ENCODE assay signal across 8 cellular contexts in genomic region chr6:35259946-35260626, GRCh38. TPM values are rescaled to one million over a fixed set of nuclear protein-coding genes. Genes with fewer than 3 reads are reported as not detected.
DNase-seq lines count a peak whose midpoint lies in the region; ATAC-seq and TF ChIP-seq lines count a peak whose summit lies in the region.

No MANE protein-coding gene starts in this region.

- H3K4me3 ChIP-seq in IMR-90 (ENCODE audit: insufficient read depth, low read depth, low read length) (peak overlapping the region; percentile 64), astrocyte of the cerebellum (ENCODE audit: low read depth, low read length) (peak overlapping the region; percentile 88), iPS-18a (ENCODE audit: low read length) (peak overlapping the region; percentile 68), skin epidermis (peak overlapping the region; percentile 65 to 94 (median 78))

- no peak for TF ChIP-seq RAD21 in IMR-90 (IDR thresholded peaks at IDR 0.05; ENCODE audit: low read length)

- TF ChIP-seq POLR2A in IMR-90 (IDR thresholded peaks at IDR 0.05; ENCODE audit: low read depth, low read length) = no peak

- peak overlapping the region; percentile 90 for H2AK5ac ChIP-seq in IMR-90 (ENCODE audit: low read depth, low read length)

- peak overlapping the region; percentile 75; the same call in 1 of the 2 replicates for H3K56ac ChIP-seq in IMR-90 (ENCODE audit: extremely low read depth, insufficient read depth, low read length)

- intact Hi-C loops in IMR-90 (cut with micrococcal nuclease) = loop anchor here (1.0 kb wide), 1 partner anchor 28 kb away; no protein-coding TSS in a partner anchor

- TF ChIP-seq CTCF in IMR-90 (conservative IDR thresholded peaks at IDR 0.05; ENCODE audit: low read depth, low read length) (no peak), astrocyte of the cerebellum (IDR thresholded peaks at IDR 0.05; ENCODE audit: low read depth, low read length, missing control alignments) (no peak)

- WGBS in IMR-90 (ENCODE audit: extremely low coverage in 2 of 2, insufficient read length in 1 of 2), 2 experiments = 14% methylated on average over 5 of the region's 23 CpGs; no CpG with 5 or more reads in 1 of the 2 experiments

- peak overlapping the region; percentile 30 for H2BK120ac ChIP-seq in IMR-90 (ENCODE audit: low read depth, low read length)

- ATAC-seq in GM21423 (IDR thresholded peaks at IDR 0.05; ENCODE audit: unreplicated experiment) (peak; percentile 35), IMR-90 (ENCODE audit: low read depth) (peak; percentile 47)

- H2BK15ac ChIP-seq in IMR-90 (ENCODE audit: low read depth, low read length) = peak overlapping the region; percentile 66; the same call in 1 of the 3 replicates

- H3K14ac ChIP-seq in IMR-90 (replicated peaks; ENCODE audit: low read depth, low read length) = peak overlapping the region; percentile 91

- H4K91ac ChIP-seq in IMR-90 (ENCODE audit: insufficient read depth, low read depth, low read length) = peak overlapping the region; percentile 84

- no peaks in the 10 kb centered on the region for H3K36me3 ChIP-seq in IMR-90 (ENCODE audit: control insufficient read depth, insufficient read depth, low read length)
- H3K36me3 ChIP-seq in iPS-18a (ENCODE audit: control insufficient read depth, low read depth, low read length) = no peaks in the 10 kb centered on the region

- peak overlapping the region; percentile 87 to 92 for H4K8ac ChIP-seq in IMR-90 (ENCODE audit: low read depth in 2 of 2, low read length in 2 of 2)

- H3K9me3 ChIP-seq in IMR-90 (ENCODE audit: control insufficient read depth, insufficient read depth, low read length) = no peaks in the 10 kb centered on the region
- no peaks in the 10 kb centered on the region for H3K9me3 ChIP-seq in iPS-18a (ENCODE audit: control insufficient read depth, low read depth, low read length)

- dilution Hi-C loops in IMR-90 (cut with HindIII; ENCODE audit: low sequenced_read_pairs, unreplicated experiment) = no loop called here

- peak overlapping the region; percentile 74 for H4K5ac ChIP-seq in IMR-90 (ENCODE audit: low read depth, low read length)

- H2BK5ac ChIP-seq in IMR-90 (ENCODE audit: low read depth, low read length, poor library complexity, severe bottlenecking) = peak overlapping the region; percentile 59

- peak overlapping the region; percentile 80 for H2AK9ac ChIP-seq in IMR-90 (replicated peaks; ENCODE audit: low read depth, low read length, poor library complexity)

- H3K9ac ChIP-seq in IMR-90 (ENCODE audit: low read depth, low read length) = peak overlapping the region; percentile 51
- peak overlapping the region; percentile 82 for H3K9ac ChIP-seq in iPS-18a (ENCODE audit: low read length)

- H3K4me2 ChIP-seq in IMR-90 (ENCODE audit: low read depth, low read length) = peak overlapping the region; percentile 96

- peak overlapping the region; percentile 86 for H3K4ac ChIP-seq in IMR-90 (ENCODE audit: low read depth, low read length)

- H3K79me1 ChIP-seq in IMR-90 (ENCODE audit: low read depth in 1 of 2, low read length in 2 of 2) = peaks cover 31 to 46% of the 10 kb centered on the region in 2 experiments

- no peak overlapping the region for H2BK20ac ChIP-seq in IMR-90 (ENCODE audit: low read depth, low read length)

- POLR2A ChIA-PET in IMR-90 (lab: Charles Lee; ENCODE audit: unreplicated experiment) = interaction anchor here (0.6 kb wide), 1 partner anchor 443 kb away, joined by 4 read pairs; no protein-coding TSS in a partner anchor

- CTCF ChIA-PET in IMR-90 (lab: Yijun Ruan, JAX) = no interaction called here

- DNase-seq in DMS 273 (lab: John Stamatoyannopoulos, UW; ENCODE audit: unreplicated experiment) (peak; percentile 82), IMR-90 (peak; percentile 16), T-helper 9 cell (peak; percentile 82), astrocyte of the cerebellum (ENCODE audit: low read depth) (no peak), superior temporal gyrus (ENCODE audit: extremely low spot score) (no peak)

- H3K27me3 ChIP-seq in IMR-90 (ENCODE audit: control insufficient read depth, insufficient read depth, low read length) = no peaks in the 10 kb centered on the region
- H3K27me3 ChIP-seq in iPS-18a (ENCODE audit: control insufficient read depth, insufficient read depth, low read length) = no peaks in the 10 kb centered on the region

- peak overlapping the region; percentile 62 for H3K27ac ChIP-seq in IMR-90 (ENCODE audit: insufficient read depth, low read length)
- H3K27ac ChIP-seq in iPS-18a (ENCODE audit: low read length) = peak overlapping the region; percentile 79
- peak overlapping the region; percentile 84 to 99 (median 97) for H3K27ac ChIP-seq in skin epidermis

- peaks cover 9% of the 10 kb centered on the region for H3K9me1 ChIP-seq in IMR-90 (ENCODE audit: insufficient read depth, low read length)

- peak overlapping the region; percentile 37; the same call in 1 of the 2 replicates for H3K18ac ChIP-seq in IMR-90 (ENCODE audit: low read depth, low read length)

- H3K4me1 ChIP-seq in IMR-90 (ENCODE audit: control insufficient read depth, insufficient read depth, low read length) (peaks cover 8% of the 10 kb centered on the region; the same call in 1 of the 2 replicates), iPS-18a (ENCODE audit: control insufficient read depth, low read depth, low read length) (peaks cover 3% of the 10 kb centered on the region)

- no TSS peak for BruUV-seq in IMR-90 (replicated peaks; lab: Mats Ljungman, UMichigan)

- in situ Hi-C loops in IMR-90 (cut with MboI; ENCODE audit: low sequenced_read_pairs) = no loop called here
- in situ Hi-C loops in astrocyte of the cerebellum (cut with HindIII; ENCODE audit: low sequenced_read_pairs) = no loop called here

- H2AFZ ChIP-seq in IMR-90 (replicated peaks; ENCODE audit: low read length, poor library complexity) = peak overlapping the region; percentile 99

- peak overlapping the region; percentile 69; the same call in 1 of the 2 replicates for H3K23ac ChIP-seq in IMR-90 (ENCODE audit: low read depth, low read length)

- no peaks in the 10 kb centered on the region for H4K20me1 ChIP-seq in IMR-90 (ENCODE audit: insufficient read depth, low read length)

TF ChIP-seq in IMR-90, 13 proteins besides CTCF, POLR2A, EP300 and RAD21:
- no peak for TF ChIP-seq FOS (IDR thresholded peaks at IDR 0.05; ENCODE audit: low read depth, low read length)
- no peak for TF ChIP-seq SMC3 (IDR thresholded peaks at IDR 0.05; ENCODE audit: low read depth, low read length)
- TF ChIP-seq USF2 (IDR thresholded peaks at IDR 0.05; ENCODE audit: low read depth, low read length) = no peak
- no peak for TF ChIP-seq MAZ (IDR thresholded peaks at IDR 0.05; ENCODE audit: borderline replicate concordance, low read depth, low read length)
- no peak for TF ChIP-seq CEBPB (IDR thresholded peaks at IDR 0.05; ENCODE audit: low read depth, low read length)
- no peak for TF ChIP-seq NFE2L2 (IDR thresholded peaks at IDR 0.05; ENCODE audit: low read depth, low read length)
- no peak for TF ChIP-seq MAFK (IDR thresholded peaks at IDR 0.05; ENCODE audit: low read depth, low read length)

RNA-seq across cellular contexts. Expression of gene ZNF76, which starts 0.6 kb away (rescaled TPM):
- total RNA-seq in IMR-90 (2012; rRNA removed) = 15.3 and 19.9 TPM in 2 replicates
- 21.1 and 22.5 TPM in 2 replicates for polyA plus RNA-seq in IMR-90 (2012; rRNA removed)
- 13.4 and 13.9 TPM in 2 replicates for polyA plus RNA-seq in IMR-90 (2012; cell fraction: cytosol; rRNA removed)
- polyA plus RNA-seq in IMR-90 (2012; cell fraction: nucleus; rRNA removed; ENCODE audit: low replicate concordance) = 87.4 and 150 TPM in 2 replicates

RNA-seq across cellular contexts. Expression of gene DEF6, which starts 37.5 kb away (rescaled TPM):
- 1.9 and 2.5 TPM in 2 replicates for total RNA-seq in IMR-90 (2012; rRNA removed)
- polyA plus RNA-seq in IMR-90 (2012; rRNA removed) = 4.1 and 4.2 TPM in 2 replicates
- polyA plus RNA-seq in IMR-90 (2012; cell fraction: cytosol; rRNA removed) = 1.6 and 3.0 TPM in 2 replicates
- 13.7 and 15.7 TPM in 2 replicates for polyA plus RNA-seq in IMR-90 (2012; cell fraction: nucleus; rRNA removed; ENCODE audit: low replicate concordance)

RNA-seq across cellular contexts. Expression of gene SCUBE3, which starts 46.3 kb away (rescaled TPM):
- total RNA-seq in IMR-90 (2012; rRNA removed) = 19.9 and 21.1 TPM in 2 replicates
- 41.5 and 45.5 TPM in 2 replicates for polyA plus RNA-seq in IMR-90 (2012; rRNA removed)
- polyA plus RNA-seq in IMR-90 (2012; cell fraction: cytosol; rRNA removed) = 24.2 and 25.6 TPM in 2 replicates
- 53.9 and 65.7 TPM in 2 replicates for polyA plus RNA-seq in IMR-90 (2012; cell fraction: nucleus; rRNA removed; ENCODE audit: low replicate concordance)

Comparison
In these comparisons a context has a peak if more than half of its experiments do, and no peak if none do; other contexts are left out.
1. DNase-seq: peak in DMS 273 (single experiment), IMR-90 (single experiment) and T-helper 9 cell (single experiment); none in astrocyte of the cerebellum (single experiment) and superior temporal gyrus (single experiment).
2. Peak in every context shown above with its lines, with median percentiles within 50 percentile points of each other: H3K27ac ChIP-seq and H3K4me3 ChIP-seq.